In the genomic region with DNA sequence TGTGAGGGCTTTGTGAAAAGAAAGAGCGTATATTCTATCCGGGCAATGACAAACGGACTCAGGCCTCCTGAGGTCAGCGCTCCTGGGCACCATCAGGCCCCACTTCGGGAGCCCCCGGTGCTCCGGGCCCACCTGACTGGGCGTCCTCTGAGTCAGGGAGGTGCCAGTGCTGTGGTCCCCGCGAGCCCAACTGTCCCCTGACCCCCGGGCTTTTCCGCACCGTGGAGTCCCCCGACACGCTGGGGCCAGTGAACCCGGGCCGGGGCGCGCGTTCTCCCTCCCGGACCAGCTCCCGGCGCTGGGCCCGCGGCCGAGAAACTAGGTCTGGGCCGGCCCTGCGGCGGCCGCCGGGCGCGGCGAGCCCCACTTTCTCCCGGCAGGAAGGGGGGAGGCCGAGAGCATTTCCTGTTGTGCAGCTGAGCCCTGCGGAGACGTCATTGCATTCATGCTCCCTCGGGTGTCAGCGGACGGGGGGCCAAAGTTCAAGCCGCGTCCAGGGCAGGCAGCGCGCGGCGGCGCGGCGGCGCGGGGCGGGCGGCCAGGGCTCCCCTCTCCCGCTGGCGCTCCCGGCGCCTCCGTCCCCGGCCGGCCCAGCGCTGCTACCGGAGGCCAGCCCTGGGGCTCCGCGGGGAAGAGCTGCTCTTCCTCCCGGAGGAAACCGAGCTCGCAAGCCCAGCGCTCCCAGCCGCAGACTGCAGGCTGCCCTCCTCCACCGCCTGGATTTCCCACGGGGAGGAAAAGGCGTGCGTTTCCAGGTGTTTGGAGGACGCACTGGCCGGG, we compare ENCODE assay signal across 1 cellular context.
A peak's percentile ranks its signal among the peaks of the same experiment; 100 is the strongest.
TF ChIP-seq lines count a peak whose summit lies in the region.

No MANE protein-coding gene starts in this region.

TF ChIP-seq in HepG2, 621 proteins besides CTCF, POLR2A, EP300 and RAD21 (continued from another document and continues in another):
- TF ChIP-seq, protein P1, sequence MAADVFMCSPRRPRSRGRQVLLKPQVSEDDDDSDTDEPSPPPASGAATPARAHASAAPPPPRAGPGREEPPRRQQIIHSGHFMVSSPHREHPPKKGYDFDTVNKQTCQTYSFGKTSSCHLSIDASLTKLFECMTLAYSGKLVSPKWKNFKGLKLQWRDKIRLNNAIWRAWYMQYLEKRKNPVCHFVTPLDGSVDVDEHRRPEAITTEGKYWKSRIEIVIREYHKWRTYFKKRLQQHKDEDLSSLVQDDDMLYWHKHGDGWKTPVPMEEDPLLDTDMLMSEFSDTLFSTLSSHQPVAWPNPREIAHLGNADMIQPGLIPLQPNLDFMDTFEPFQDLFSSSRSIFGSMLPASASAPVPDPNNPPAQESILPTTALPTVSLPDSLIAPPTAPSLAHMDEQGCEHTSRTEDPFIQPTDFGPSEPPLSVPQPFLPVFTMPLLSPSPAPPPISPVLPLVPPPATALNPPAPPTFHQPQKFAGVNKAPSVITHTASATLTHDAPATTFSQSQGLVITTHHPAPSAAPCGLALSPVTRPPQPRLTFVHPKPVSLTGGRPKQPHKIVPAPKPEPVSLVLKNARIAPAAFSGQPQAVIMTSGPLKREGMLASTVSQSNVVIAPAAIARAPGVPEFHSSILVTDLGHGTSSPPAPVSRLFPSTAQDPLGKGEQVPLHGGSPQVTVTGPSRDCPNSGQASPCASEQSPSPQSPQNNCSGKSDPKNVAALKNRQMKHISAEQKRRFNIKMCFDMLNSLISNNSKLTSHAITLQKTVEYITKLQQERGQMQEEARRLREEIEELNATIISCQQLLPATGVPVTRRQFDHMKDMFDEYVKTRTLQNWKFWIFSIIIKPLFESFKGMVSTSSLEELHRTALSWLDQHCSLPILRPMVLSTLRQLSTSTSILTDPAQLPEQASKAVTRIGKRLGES (CRISPR knock-in tag; IDR thresholded peaks at IDR 0.05; ENCODE audit: borderline replicate concordance), result peak; percentile 77
- TF ChIP-seq, protein P2, sequence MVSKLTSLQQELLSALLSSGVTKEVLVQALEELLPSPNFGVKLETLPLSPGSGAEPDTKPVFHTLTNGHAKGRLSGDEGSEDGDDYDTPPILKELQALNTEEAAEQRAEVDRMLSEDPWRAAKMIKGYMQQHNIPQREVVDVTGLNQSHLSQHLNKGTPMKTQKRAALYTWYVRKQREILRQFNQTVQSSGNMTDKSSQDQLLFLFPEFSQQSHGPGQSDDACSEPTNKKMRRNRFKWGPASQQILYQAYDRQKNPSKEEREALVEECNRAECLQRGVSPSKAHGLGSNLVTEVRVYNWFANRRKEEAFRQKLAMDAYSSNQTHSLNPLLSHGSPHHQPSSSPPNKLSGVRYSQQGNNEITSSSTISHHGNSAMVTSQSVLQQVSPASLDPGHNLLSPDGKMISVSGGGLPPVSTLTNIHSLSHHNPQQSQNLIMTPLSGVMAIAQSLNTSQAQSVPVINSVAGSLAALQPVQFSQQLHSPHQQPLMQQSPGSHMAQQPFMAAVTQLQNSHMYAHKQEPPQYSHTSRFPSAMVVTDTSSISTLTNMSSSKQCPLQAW (CRISPR knock-in tag; IDR thresholded peaks at IDR 0.05), result no peak; the same call in 1 of the 2 replicates
- TF ChIP-seq ZNF775 (CRISPR knock-in tag; IDR thresholded peaks at IDR 0.05; ENCODE audit: borderline replicate concordance) (no peak), GATA4 (IDR thresholded peaks at IDR 0.05; ENCODE audit: borderline replicate concordance, low read depth) (peak; percentile 62; the same call in 1 of the 2 replicates), TBX3 (IDR thresholded peaks at IDR 0.05; ENCODE audit: borderline replicate concordance) (no peak), THAP11 (CRISPR knock-in tag; IDR thresholded peaks at IDR 0.05) (peak; percentile 56; the same call in 1 of the 2 replicates), REPIN1 (CRISPR knock-in tag; IDR thresholded peaks at IDR 0.05; ENCODE audit: borderline replicate concordance, low read depth) (peak; percentile 90), NFYB (CRISPR knock-in tag; IDR thresholded peaks at IDR 0.05) (no peak), TGIF2 (CRISPR knock-in tag; IDR thresholded peaks at IDR 0.05) (peak; percentile 78), RBM22 (optimal IDR thresholded peaks at IDR 0.05; ENCODE audit: low read length) (no peak), ZNF383 (CRISPR knock-in tag; IDR thresholded peaks at IDR 0.05; ENCODE audit: borderline replicate concordance) (no peak), ZNF367 (CRISPR knock-in tag; IDR thresholded peaks at IDR 0.05; ENCODE audit: borderline replicate concordance) (peak; percentile 43; the same call in 1 of the 2 replicates), ZFP37 (CRISPR knock-in tag; IDR thresholded peaks at IDR 0.05; ENCODE audit: borderline replicate concordance) (0 out of 2 replicates have a peak, but pooled peaks have one; percentile 16), ZNF20 (CRISPR knock-in tag; IDR thresholded peaks at IDR 0.05) (no peak; the same call in 1 of the 2 replicates), TOPORS (CRISPR knock-in tag; IDR thresholded peaks at IDR 0.05) (peak; percentile 91; the same call in 1 of the 2 replicates)
- TF ChIP-seq, protein P3, sequence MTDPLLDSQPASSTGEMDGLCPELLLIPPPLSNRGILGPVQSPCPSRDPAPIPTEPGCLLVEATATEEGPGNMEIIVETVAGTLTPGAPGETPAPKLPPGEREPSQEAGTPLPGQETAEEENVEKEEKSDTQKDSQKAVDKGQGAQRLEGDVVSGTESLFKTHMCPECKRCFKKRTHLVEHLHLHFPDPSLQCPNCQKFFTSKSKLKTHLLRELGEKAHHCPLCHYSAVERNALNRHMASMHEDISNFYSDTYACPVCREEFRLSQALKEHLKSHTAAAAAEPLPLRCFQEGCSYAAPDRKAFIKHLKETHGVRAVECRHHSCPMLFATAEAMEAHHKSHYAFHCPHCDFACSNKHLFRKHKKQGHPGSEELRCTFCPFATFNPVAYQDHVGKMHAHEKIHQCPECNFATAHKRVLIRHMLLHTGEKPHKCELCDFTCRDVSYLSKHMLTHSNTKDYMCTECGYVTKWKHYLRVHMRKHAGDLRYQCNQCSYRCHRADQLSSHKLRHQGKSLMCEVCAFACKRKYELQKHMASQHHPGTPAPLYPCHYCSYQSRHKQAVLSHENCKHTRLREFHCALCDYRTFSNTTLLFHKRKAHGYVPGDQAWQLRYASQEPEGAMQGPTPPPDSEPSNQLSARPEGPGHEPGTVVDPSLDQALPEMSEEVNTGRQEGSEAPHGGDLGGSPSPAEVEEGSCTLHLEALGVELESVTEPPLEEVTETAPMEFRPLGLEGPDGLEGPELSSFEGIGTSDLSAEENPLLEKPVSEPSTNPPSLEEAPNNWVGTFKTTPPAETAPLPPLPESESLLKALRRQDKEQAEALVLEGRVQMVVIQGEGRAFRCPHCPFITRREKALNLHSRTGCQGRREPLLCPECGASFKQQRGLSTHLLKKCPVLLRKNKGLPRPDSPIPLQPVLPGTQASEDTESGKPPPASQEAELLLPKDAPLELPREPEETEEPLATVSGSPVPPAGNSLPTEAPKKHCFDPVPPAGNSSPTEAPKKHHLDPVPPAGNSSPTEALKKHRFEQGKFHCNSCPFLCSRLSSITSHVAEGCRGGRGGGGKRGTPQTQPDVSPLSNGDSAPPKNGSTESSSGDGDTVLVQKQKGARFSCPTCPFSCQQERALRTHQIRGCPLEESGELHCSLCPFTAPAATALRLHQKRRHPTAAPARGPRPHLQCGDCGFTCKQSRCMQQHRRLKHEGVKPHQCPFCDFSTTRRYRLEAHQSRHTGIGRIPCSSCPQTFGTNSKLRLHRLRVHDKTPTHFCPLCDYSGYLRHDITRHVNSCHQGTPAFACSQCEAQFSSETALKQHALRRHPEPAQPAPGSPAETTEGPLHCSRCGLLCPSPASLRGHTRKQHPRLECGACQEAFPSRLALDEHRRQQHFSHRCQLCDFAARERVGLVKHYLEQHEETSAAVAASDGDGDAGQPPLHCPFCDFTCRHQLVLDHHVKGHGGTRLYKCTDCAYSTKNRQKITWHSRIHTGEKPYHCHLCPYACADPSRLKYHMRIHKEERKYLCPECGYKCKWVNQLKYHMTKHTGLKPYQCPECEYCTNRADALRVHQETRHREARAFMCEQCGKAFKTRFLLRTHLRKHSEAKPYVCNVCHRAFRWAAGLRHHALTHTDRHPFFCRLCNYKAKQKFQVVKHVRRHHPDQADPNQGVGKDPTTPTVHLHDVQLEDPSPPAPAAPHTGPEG (CRISPR knock-in tag; IDR thresholded peaks at IDR 0.05), result peak; percentile 84
- TF ChIP-seq, protein P4, sequence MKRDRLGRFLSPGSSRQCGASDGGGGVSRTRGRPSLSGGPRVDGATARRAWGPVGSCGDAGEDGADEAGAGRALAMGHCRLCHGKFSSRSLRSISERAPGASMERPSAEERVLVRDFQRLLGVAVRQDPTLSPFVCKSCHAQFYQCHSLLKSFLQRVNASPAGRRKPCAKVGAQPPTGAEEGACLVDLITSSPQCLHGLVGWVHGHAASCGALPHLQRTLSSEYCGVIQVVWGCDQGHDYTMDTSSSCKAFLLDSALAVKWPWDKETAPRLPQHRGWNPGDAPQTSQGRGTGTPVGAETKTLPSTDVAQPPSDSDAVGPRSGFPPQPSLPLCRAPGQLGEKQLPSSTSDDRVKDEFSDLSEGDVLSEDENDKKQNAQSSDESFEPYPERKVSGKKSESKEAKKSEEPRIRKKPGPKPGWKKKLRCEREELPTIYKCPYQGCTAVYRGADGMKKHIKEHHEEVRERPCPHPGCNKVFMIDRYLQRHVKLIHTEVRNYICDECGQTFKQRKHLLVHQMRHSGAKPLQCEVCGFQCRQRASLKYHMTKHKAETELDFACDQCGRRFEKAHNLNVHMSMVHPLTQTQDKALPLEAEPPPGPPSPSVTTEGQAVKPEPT (CRISPR knock-in tag; IDR thresholded peaks at IDR 0.05; ENCODE audit: low read depth), result peak; percentile 78; the same call in 1 of the 2 replicates
- TF ChIP-seq, protein P5, sequence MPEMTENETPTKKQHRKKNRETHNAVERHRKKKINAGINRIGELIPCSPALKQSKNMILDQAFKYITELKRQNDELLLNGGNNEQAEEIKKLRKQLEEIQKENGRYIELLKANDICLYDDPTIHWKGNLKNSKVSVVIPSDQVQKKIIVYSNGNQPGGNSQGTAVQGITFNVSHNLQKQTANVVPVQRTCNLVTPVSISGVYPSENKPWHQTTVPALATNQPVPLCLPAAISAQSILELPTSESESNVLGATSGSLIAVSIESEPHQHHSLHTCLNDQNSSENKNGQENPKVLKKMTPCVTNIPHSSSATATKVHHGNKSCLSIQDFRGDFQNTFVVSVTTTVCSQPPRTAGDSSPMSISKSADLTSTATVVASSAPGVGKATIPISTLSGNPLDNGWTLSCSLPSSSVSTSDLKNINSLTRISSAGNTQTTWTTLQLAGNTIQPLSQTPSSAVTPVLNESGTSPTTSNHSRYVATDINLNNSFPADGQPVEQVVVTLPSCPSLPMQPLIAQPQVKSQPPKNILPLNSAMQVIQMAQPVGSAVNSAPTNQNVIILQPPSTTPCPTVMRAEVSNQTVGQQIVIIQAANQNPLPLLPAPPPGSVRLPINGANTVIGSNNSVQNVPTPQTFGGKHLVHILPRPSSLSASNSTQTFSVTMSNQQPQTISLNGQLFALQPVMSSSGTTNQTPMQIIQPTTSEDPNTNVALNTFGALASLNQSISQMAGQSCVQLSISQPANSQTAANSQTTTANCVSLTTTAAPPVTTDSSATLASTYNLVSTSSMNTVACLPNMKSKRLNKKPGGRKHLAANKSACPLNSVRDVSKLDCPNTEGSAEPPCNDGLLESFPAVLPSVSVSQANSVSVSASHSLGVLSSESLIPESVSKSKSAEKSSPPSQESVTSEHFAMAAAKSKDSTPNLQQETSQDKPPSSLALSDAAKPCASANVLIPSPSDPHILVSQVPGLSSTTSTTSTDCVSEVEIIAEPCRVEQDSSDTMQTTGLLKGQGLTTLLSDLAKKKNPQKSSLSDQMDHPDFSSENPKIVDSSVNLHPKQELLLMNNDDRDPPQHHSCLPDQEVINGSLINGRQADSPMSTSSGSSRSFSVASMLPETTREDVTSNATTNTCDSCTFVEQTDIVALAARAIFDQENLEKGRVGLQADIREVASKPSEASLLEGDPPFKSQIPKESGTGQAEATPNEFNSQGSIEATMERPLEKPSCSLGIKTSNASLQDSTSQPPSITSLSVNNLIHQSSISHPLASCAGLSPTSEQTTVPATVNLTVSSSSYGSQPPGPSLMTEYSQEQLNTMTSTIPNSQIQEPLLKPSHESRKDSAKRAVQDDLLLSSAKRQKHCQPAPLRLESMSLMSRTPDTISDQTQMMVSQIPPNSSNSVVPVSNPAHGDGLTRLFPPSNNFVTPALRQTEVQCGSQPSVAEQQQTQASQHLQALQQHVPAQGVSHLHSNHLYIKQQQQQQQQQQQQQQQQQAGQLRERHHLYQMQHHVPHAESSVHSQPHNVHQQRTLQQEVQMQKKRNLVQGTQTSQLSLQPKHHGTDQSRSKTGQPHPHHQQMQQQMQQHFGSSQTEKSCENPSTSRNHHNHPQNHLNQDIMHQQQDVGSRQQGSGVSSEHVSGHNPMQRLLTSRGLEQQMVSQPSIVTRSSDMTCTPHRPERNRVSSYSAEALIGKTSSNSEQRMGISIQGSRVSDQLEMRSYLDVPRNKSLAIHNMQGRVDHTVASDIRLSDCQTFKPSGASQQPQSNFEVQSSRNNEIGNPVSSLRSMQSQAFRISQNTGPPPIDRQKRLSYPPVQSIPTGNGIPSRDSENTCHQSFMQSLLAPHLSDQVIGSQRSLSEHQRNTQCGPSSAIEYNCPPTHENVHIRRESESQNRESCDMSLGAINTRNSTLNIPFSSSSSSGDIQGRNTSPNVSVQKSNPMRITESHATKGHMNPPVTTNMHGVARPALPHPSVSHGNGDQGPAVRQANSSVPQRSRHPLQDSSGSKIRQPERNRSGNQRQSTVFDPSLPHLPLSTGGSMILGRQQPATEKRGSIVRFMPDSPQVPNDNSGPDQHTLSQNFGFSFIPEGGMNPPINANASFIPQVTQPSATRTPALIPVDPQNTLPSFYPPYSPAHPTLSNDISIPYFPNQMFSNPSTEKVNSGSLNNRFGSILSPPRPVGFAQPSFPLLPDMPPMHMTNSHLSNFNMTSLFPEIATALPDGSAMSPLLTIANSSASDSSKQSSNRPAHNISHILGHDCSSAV (CRISPR knock-in tag; IDR thresholded peaks at IDR 0.05; ENCODE audit: borderline replicate concordance), result peak; percentile 80; the same call in 1 of the 2 replicates
- TF ChIP-seq, protein P6, sequence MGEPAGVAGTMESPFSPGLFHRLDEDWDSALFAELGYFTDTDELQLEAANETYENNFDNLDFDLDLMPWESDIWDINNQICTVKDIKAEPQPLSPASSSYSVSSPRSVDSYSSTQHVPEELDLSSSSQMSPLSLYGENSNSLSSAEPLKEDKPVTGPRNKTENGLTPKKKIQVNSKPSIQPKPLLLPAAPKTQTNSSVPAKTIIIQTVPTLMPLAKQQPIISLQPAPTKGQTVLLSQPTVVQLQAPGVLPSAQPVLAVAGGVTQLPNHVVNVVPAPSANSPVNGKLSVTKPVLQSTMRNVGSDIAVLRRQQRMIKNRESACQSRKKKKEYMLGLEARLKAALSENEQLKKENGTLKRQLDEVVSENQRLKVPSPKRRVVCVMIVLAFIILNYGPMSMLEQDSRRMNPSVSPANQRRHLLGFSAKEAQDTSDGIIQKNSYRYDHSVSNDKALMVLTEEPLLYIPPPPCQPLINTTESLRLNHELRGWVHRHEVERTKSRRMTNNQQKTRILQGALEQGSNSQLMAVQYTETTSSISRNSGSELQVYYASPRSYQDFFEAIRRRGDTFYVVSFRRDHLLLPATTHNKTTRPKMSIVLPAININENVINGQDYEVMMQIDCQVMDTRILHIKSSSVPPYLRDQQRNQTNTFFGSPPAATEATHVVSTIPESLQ (CRISPR knock-in tag; conservative IDR thresholded peaks at IDR 0.05), result peak; percentile 10; the same call in 1 of the 2 replicates
- TF ChIP-seq, protein P7, sequence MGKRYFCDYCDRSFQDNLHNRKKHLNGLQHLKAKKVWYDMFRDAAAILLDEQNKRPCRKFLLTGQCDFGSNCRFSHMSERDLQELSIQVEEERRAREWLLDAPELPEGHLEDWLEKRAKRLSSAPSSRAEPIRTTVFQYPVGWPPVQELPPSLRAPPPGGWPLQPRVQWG (CRISPR knock-in tag; IDR thresholded peaks at IDR 0.05; ENCODE audit: borderline replicate concordance, low read depth), result no peak
